ENCODE assay signal across 1 cellular context in the genomic region with DNA sequence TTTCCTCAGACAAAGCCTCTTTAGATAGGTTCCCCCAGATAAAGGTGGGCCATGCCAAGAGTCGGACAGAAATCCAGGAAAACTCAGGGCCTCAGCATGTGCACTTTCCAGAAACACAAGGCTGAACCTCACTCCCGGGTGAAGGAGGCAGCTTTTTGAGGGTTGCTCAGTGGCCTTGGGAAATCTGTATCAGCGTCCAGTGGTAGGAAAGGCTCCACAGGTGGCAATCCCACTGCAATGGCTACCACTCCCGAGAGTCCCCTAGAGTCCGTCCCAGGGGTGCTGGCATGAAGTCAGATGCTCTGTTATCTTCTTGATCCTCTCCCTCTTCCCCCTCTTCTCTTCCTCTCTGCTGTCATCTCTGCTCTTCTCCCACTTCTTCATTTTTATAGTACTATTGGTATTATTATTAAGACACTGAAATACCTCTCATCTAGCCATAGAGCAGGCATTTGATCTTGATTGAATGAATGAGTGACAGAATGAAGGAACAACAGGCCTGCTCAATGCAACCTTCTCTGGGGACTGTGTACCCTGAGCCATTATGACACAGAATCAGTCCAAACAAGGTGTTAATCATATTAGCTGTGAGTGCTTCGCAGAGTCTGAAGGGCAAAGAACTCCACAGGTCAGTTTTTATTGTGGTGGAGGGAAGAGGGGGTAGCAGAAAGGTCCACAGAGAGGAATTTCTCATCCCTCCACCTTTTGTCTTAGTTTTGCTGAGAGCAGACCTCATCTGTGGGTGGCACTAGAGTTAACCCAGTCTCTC.
A peak's percentile ranks its signal among the peaks of the same experiment; 100 is the strongest.
TF ChIP-seq lines count a peak whose summit lies in the region.

No MANE protein-coding gene starts in this region.

TF ChIP-seq in liver, 16 proteins besides CTCF, POLR2A, EP300 and RAD21:
- TF ChIP-seq SP1 (IDR thresholded peaks at IDR 0.05) (peak; percentile 44), FOXA2 (IDR thresholded peaks at IDR 0.05) (peak; percentile 54), EGR1 (IDR thresholded peaks at IDR 0.05; ENCODE audit: low read depth in 2 of 2) (no peak), TAF1 (conservative IDR thresholded peaks at IDR 0.05) (no peak), HNF4A (conservative IDR thresholded peaks at IDR 0.05) (peak; percentile 80 to 89), ZBTB33 (IDR thresholded peaks at IDR 0.05) (no peak), HNF4G (IDR thresholded peaks at IDR 0.05) (peak; percentile 14), MAX (IDR thresholded peaks at IDR 0.05) (peak; percentile 46), JUND (IDR thresholded peaks at IDR 0.05) (peak in 1 of 2 donors; percentile 42), FOXA1 (IDR thresholded peaks at IDR 0.05) (no peak), GABPA (IDR thresholded peaks at IDR 0.05 in 1 of 2, conservative IDR thresholded peaks at IDR 0.05 in 1 of 2) (no peak), RXRA (IDR thresholded peaks at IDR 0.05) (peak; percentile 33 to 76), ATF3 (IDR thresholded peaks at IDR 0.05) (no peak), YY1 (IDR thresholded peaks at IDR 0.05) (peak; percentile 69), NR2F2 (IDR thresholded peaks at IDR 0.05) (no peak)
- TF ChIP-seq, protein P1, sequence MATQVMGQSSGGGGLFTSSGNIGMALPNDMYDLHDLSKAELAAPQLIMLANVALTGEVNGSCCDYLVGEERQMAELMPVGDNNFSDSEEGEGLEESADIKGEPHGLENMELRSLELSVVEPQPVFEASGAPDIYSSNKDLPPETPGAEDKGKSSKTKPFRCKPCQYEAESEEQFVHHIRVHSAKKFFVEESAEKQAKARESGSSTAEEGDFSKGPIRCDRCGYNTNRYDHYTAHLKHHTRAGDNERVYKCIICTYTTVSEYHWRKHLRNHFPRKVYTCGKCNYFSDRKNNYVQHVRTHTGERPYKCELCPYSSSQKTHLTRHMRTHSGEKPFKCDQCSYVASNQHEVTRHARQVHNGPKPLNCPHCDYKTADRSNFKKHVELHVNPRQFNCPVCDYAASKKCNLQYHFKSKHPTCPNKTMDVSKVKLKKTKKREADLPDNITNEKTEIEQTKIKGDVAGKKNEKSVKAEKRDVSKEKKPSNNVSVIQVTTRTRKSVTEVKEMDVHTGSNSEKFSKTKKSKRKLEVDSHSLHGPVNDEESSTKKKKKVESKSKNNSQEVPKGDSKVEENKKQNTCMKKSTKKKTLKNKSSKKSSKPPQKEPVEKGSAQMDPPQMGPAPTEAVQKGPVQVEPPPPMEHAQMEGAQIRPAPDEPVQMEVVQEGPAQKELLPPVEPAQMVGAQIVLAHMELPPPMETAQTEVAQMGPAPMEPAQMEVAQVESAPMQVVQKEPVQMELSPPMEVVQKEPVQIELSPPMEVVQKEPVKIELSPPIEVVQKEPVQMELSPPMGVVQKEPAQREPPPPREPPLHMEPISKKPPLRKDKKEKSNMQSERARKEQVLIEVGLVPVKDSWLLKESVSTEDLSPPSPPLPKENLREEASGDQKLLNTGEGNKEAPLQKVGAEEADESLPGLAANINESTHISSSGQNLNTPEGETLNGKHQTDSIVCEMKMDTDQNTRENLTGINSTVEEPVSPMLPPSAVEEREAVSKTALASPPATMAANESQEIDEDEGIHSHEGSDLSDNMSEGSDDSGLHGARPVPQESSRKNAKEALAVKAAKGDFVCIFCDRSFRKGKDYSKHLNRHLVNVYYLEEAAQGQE (IDR thresholded peaks at IDR 0.05) = peak; percentile 54
